In the genomic region with DNA sequence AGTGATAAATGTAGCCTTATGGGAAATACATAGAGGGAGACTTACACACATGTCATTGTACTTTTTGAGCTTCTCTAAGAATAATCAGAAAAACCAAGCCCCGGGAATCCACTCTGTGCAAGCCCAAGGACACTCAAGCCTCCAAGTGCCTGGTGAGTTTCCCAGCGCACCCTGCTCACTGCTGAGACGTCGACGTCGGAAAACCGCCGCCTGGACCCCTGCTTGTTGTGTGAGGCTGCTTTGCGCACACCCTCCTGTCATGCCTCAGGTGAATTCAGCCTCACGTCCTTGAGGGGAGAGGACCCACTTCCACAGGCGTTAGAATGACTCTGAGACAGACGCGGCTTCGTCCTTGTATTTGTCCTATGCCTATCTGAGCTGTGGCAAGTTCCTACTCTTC, we compare ENCODE assay signal across 28 cellular contexts.
"Had no signal": no experiment of that assay in that cellular context is flagged by ENCODE, and none has a peak within 500 bp of the region (broad histone marks: within the 10 kb centered on the region; RNA-seq: fewer than 3 reads in every experiment).

No MANE protein-coding gene starts in this region.

- DNase-seq: naive thymus-derived CD4-positive, alpha-beta T cell; nephron progenitor cell; occipital lobe; ovary; psoas muscle; right lobe of liver; sigmoid colon; small intestine; stimulated activated CD4-positive, alpha-beta T cell treated with anti-CD3 and anti-CD28 coated beads, Interleukin-15, amount 100 ng/mL, for 24 hours; stimulated activated CD4-positive, alpha-beta T cell treated with anti-CD3 and anti-CD28 coated beads, Interleukin-2, amount 100 ng/mL, for 24 hours; stimulated activated CD4-positive, alpha-beta T cell treated with anti-CD3 and anti-CD28 coated beads, Interleukin-2, amount 100 ng/mL, for 48 hours; stimulated activated CD4-positive, alpha-beta T cell treated with anti-CD3 and anti-CD28 coated beads, Interleukin-4, amount 100 ng/mL, for 24 hours; stimulated activated naive B cell treated with anti-CD40 and anti-IgM and Interleukin-4, amounts not matched to agents 10 μg/mL and 1 μg/mL and 100 μg/mL, for 72 hours; stimulated activated naive CD4-positive, alpha-beta T cell treated with Interleukin-2 at 50 U/mL for 16 hours; stomach; thyroid gland; upper lobe of right lung; uterus had no signal

- ATAC-seq: naive thymus-derived CD4-positive, alpha-beta T cell; natural killer cell treated with Interleukin-12 subunit alpha and Interleukin-12 subunit beta and Interleukin-15 and Interleukin-18, amount 100 ng/mL, for 72 hours; psoas muscle; right cardiac atrium; right lobe of liver; stimulated activated effector memory CD8-positive, alpha-beta T cell treated with anti-CD3 and anti-CD28 coated beads, Interleukin-12 subunit alpha, Interleukin-12 subunit beta, amount 100 ng/mL, for 72 hours; stimulated activated naive B cell treated with anti-CD40 and anti-IgM and Interleukin-4, amounts not matched to agents 10 μg/mL and 1 μg/mL and 100 μg/mL, for 72 hours; upper lobe of right lung had no signal

- H3K4me1 ChIP-seq: parathyroid adenoma, psoas muscle, right lobe of liver, sigmoid colon, stomach, thyroid gland, tibial nerve, upper lobe of right lung, uterus had no signal

- H3K27ac ChIP-seq: ovary, parathyroid adenoma, psoas muscle, right lobe of liver, sigmoid colon, stomach, thoracic aorta, thyroid gland, tibial nerve, upper lobe of right lung, uterus had no signal

- H3K9me3 Mint-ChIP-seq: natural killer cell treated with Interleukin-12 subunit alpha and Interleukin-12 subunit beta and Interleukin-15 and Interleukin-18, amount 100 ng/mL, for 72 hours; nephron progenitor cell; stimulated activated effector memory CD8-positive, alpha-beta T cell treated with anti-CD3 and anti-CD28 coated beads, Interleukin-12 subunit alpha, Interleukin-12 subunit beta, amount 100 ng/mL, for 72 hours; stimulated activated naive CD8-positive, alpha-beta T cell treated with anti-CD3 and anti-CD28 coated beads, Interleukin-15, Interleukin-2, amounts not matched to agents 100 ng/mL and 50 ng/mL, for 24 hours had no signal

- H3K27me3 ChIP-seq: ovary, right lobe of liver, sigmoid colon, stomach, thyroid gland, tibial nerve, upper lobe of right lung, uterus had no signal

- FAIRE-seq: small intestine had no signal

- H3K36me3 Mint-ChIP-seq: naive thymus-derived CD4-positive, alpha-beta T cell; natural killer cell treated with Interleukin-12 subunit alpha and Interleukin-12 subunit beta and Interleukin-15 and Interleukin-18, amount 100 ng/mL, for 72 hours; stimulated activated effector memory CD8-positive, alpha-beta T cell treated with anti-CD3 and anti-CD28 coated beads, Interleukin-12 subunit alpha, Interleukin-12 subunit beta, amount 100 ng/mL, for 72 hours; stimulated activated naive B cell treated with anti-CD40 and anti-IgM and Interleukin-4, amounts not matched to agents 10 μg/mL and 1 μg/mL and 100 μg/mL, for 72 hours; type B pancreatic cell had no signal

- H3K4me3 ChIP-seq: ovary, psoas muscle, right lobe of liver, sigmoid colon, stomach, thoracic aorta, thyroid gland, tibial nerve, upper lobe of right lung, uterus had no signal

- H3K79me2 ChIP-seq: parathyroid adenoma had no signal

- H3K9me3 ChIP-seq: ovary, psoas muscle, right lobe of liver, sigmoid colon, stomach, thoracic aorta, thyroid gland, tibial nerve, upper lobe of right lung, uterus had no signal

- H3K36me3 ChIP-seq: ovary, right lobe of liver, sigmoid colon, stomach, thoracic aorta, thyroid gland, tibial nerve, upper lobe of right lung, uterus had no signal

- H3K4me3 Mint-ChIP-seq: naive thymus-derived CD4-positive, alpha-beta T cell; natural killer cell treated with Interleukin-12 subunit alpha and Interleukin-12 subunit beta and Interleukin-15 and Interleukin-18, amount 100 ng/mL, for 72 hours; nephron progenitor cell; neural crest cell; stimulated activated effector memory CD8-positive, alpha-beta T cell treated with anti-CD3 and anti-CD28 coated beads, Interleukin-12 subunit alpha, Interleukin-12 subunit beta, amount 100 ng/mL, for 72 hours; stimulated activated naive B cell treated with anti-CD40 and anti-IgM and Interleukin-4, amounts not matched to agents 10 μg/mL and 1 μg/mL and 100 μg/mL, for 72 hours; stimulated activated naive CD8-positive, alpha-beta T cell treated with anti-CD3 and anti-CD28 coated beads, Interleukin-15, Interleukin-2, amounts not matched to agents 100 ng/mL and 50 ng/mL, for 24 hours; type B pancreatic cell had no signal

- H3K27me3 Mint-ChIP-seq: progenitor cell of endocrine pancreas, type B pancreatic cell had no signal

- H2AFZ ChIP-seq: parathyroid adenoma had no signal

- H3K9ac ChIP-seq: parathyroid adenoma had no signal

- H3K4me1 Mint-ChIP-seq: neural crest cell had no signal

- H3K27ac Mint-ChIP-seq: naive thymus-derived CD4-positive, alpha-beta T cell; natural killer cell treated with Interleukin-12 subunit alpha and Interleukin-12 subunit beta and Interleukin-15 and Interleukin-18, amount 100 ng/mL, for 72 hours; nephron progenitor cell; progenitor cell of endocrine pancreas; stimulated activated effector memory CD8-positive, alpha-beta T cell treated with anti-CD3 and anti-CD28 coated beads, Interleukin-12 subunit alpha, Interleukin-12 subunit beta, amount 100 ng/mL, for 72 hours; stimulated activated naive B cell treated with anti-CD40 and anti-IgM and Interleukin-4, amounts not matched to agents 10 μg/mL and 1 μg/mL and 100 μg/mL, for 72 hours; stimulated activated naive CD8-positive, alpha-beta T cell treated with anti-CD3 and anti-CD28 coated beads, Interleukin-15, Interleukin-2, amounts not matched to agents 100 ng/mL and 50 ng/mL, for 24 hours; type B pancreatic cell had no signal
